Comparison of ENCODE assay signal across 9 cellular contexts in genomic region chrX:39819921-39820849, GRCh38.
A peak's percentile ranks its signal among the peaks of the same experiment; 100 is the strongest.
DNase-seq lines count a peak whose midpoint lies in the region; ATAC-seq and TF ChIP-seq lines count a peak whose summit lies in the region.
"Had no signal": no experiment of that assay in that cellular context is flagged by ENCODE, and none has a peak within 500 bp of the region (broad histone marks: within the 10 kb centered on the region; RNA-seq: fewer than 3 reads in every experiment).

No MANE protein-coding gene starts in this region.

- POLR2A ChIA-PET in naive thymus-derived CD4-positive, alpha-beta T cell (lab: Charles Lee) = no interaction called here

- CTCF ChIA-PET in naive thymus-derived CD4-positive, alpha-beta T cell (lab: Charles Lee) = no interaction called here

- H3K27me3 ChIP-seq in BLaER1 treated with 17β-estradiol and CSF1 and Interleukin-3, amounts not matched to agents 10 nM and 100 nM = peaks cover 39 to 66% (median 58%) of the 10 kb centered on the region in 11 experiments
- no peaks in the 10 kb centered on the region for H3K27me3 ChIP-seq in HUES64 (ENCODE audit: insufficient read depth, low read length)
- no peaks in the 10 kb centered on the region for H3K27me3 ChIP-seq in naive thymus-derived CD4-positive, alpha-beta T cell (ENCODE audit: control insufficient read depth in 2 of 2, insufficient read depth in 2 of 2, low read length in 2 of 2)

- H3K4me2 ChIP-seq in BLaER1 treated with 17β-estradiol and CSF1 and Interleukin-3, amounts not matched to agents 10 nM and 100 nM = peak overlapping the region in 10 of 11 experiments; percentile 45 to 83 (median 70); a peak in 15 of 22 replicates

- H3K27ac ChIP-seq in BLaER1 treated with 17β-estradiol and CSF1 and Interleukin-3, amounts not matched to agents 10 nM and 100 nM = no peak overlapping the region
- H3K27ac ChIP-seq in HUES64 (ENCODE audit: low read depth, low read length) = peak overlapping the region; percentile 81; the same call in 1 of the 2 replicates
- H3K27ac ChIP-seq in naive thymus-derived CD4-positive, alpha-beta T cell (ENCODE audit: low read depth, low read length) = no peak overlapping the region

- H4K20me1 ChIP-seq in BLaER1 treated with 17β-estradiol and CSF1 and Interleukin-3, amounts not matched to agents 10 nM and 100 nM = peaks cover 0 to 6% (median 0%) of the 10 kb centered on the region in 11 experiments; a peak in 2 of 22 replicates

- no peak overlapping the region for H3K9ac ChIP-seq in BLaER1 treated with 17β-estradiol and CSF1 and Interleukin-3, amounts not matched to agents 10 nM and 100 nM
- peak overlapping the region; percentile 63 for H3K9ac ChIP-seq in HUES64 (ENCODE audit: low read depth, low read length)

- 0 out of 22 replicates have a peak, but pooled peaks cover 0 to 4% (median 0%) of the 10 kb centered on the region in 11 experiments for H3K9me3 ChIP-seq in BLaER1 treated with 17β-estradiol and CSF1 and Interleukin-3, amounts not matched to agents 10 nM and 100 nM (replicated peaks in 1 of 11)
- H3K9me3 ChIP-seq in HUES64 (ENCODE audit: insufficient read depth, low read depth, low read length) = no peaks in the 10 kb centered on the region
- no peaks in the 10 kb centered on the region for H3K9me3 ChIP-seq in naive thymus-derived CD4-positive, alpha-beta T cell (ENCODE audit: control insufficient read depth in 2 of 3, low read length in 3 of 3)
- H3K9me3 ChIP-seq: adrenal gland had no signal

- no peak for ATAC-seq in naive thymus-derived CD4-positive, alpha-beta T cell

- 17% methylated on average over 24 of the region's 34 CpGs for WGBS in HUES64

- DNase-seq in chondrocyte (ENCODE audit: low spot score) (no peak), DMS114 treated with DMSO at 0.1 percent for 48 hours (lab: John Stamatoyannopoulos, UW; ENCODE audit: unreplicated experiment) (no peak), EL (no peak), CD14-positive monocyte (ENCODE audit: low spot score) (no peak), NOMO-1 (lab: John Stamatoyannopoulos, UW; ENCODE audit: unreplicated experiment in 2 of 2) (no peak)
- no peak for DNase-seq in naive thymus-derived CD4-positive, alpha-beta T cell

- TF ChIP-seq CTCF in chondrocyte (IDR thresholded peaks at IDR 0.05) (no peak), CD14-positive monocyte (IDR thresholded peaks at IDR 0.05) (no peak)

- H3K4me3 ChIP-seq in BLaER1 treated with 17β-estradiol and CSF1 and Interleukin-3, amounts not matched to agents 10 nM and 100 nM = peak overlapping the region in 5 of 10 experiments; percentile 34 to 56 (median 46); a peak in 10 of 20 replicates
- H3K4me3 ChIP-seq in HUES64 (ENCODE audit: low read length) = peak overlapping the region; percentile 51
- no peak overlapping the region for H3K4me3 ChIP-seq in naive thymus-derived CD4-positive, alpha-beta T cell (ENCODE audit: low read length)

- H3K36me3 ChIP-seq in BLaER1 treated with 17β-estradiol and CSF1 and Interleukin-3, amounts not matched to agents 10 nM and 100 nM = no peaks in the 10 kb centered on the region
- no peaks in the 10 kb centered on the region for H3K36me3 ChIP-seq in HUES64 (ENCODE audit: insufficient read depth, low read length)
- H3K36me3 ChIP-seq in naive thymus-derived CD4-positive, alpha-beta T cell (ENCODE audit: control insufficient read depth in 2 of 3, insufficient read depth in 3 of 3, low read length in 3 of 3) = no peaks in the 10 kb centered on the region
- H3K36me3 ChIP-seq: adrenal gland had no signal

- intact Hi-C loops in naive thymus-derived CD4-positive, alpha-beta T cell (cut with micrococcal nuclease) = loop anchor here (5.0 to 10.0 kb wide), 4 partner anchors 37 to 275 kb away; partner anchors contain the start of gene BCOR (in 1 of the 2)
- intact Hi-C loops in CD14-positive monocyte (cut with micrococcal nuclease) = loop anchor here in 1 of 2 donors (10.0 kb wide), 1 partner anchor 85 kb away; no protein-coding TSS in a partner anchor

- H3K9me3 Mint-ChIP-seq in chondrocyte (ENCODE audit: low read depth) (peaks cover 14% of the 10 kb centered on the region), CD14-positive monocyte (peaks cover 0 to 27% (median 10%) of the 10 kb centered on the region in 7 donors)
- peaks cover 0 to 5% (median 0%) of the 10 kb centered on the region in 11 donors for H3K9me3 Mint-ChIP-seq in naive thymus-derived CD4-positive, alpha-beta T cell

- H3K4me1 ChIP-seq in BLaER1 treated with 17β-estradiol and CSF1 and Interleukin-3, amounts not matched to agents 10 nM and 100 nM = peaks cover 33 to 54% (median 47%) of the 10 kb centered on the region in 10 experiments
- peaks cover 41% of the 10 kb centered on the region for H3K4me1 ChIP-seq in HUES64 (ENCODE audit: insufficient read depth, low read length)
- H3K4me1 ChIP-seq in naive thymus-derived CD4-positive, alpha-beta T cell (ENCODE audit: control insufficient read depth in 2 of 2, insufficient read depth in 2 of 2, low read length in 2 of 2) = no peaks in the 10 kb centered on the region
- H3K4me1 ChIP-seq: adrenal gland had no signal

- H3K27ac Mint-ChIP-seq in chondrocyte (ENCODE audit: unreplicated experiment) (no peak overlapping the region), CD14-positive monocyte (no peak overlapping the region)
- no peak overlapping the region for H3K27ac Mint-ChIP-seq in naive thymus-derived CD4-positive, alpha-beta T cell

- H3K27me3 Mint-ChIP-seq in chondrocyte (ENCODE audit: low read depth) (no peaks in the 10 kb centered on the region), CD14-positive monocyte (ENCODE audit: low read depth in 3 of 3) (peaks cover 21 to 58% (median 44%) of the 10 kb centered on the region in 3 donors)
- no peaks in the 10 kb centered on the region for H3K27me3 Mint-ChIP-seq in naive thymus-derived CD4-positive, alpha-beta T cell

- peaks cover 14% of the 10 kb centered on the region for H3K4me1 Mint-ChIP-seq in chondrocyte (ENCODE audit: low read depth)
- H3K4me1 Mint-ChIP-seq in naive thymus-derived CD4-positive, alpha-beta T cell = peaks cover 0 to 36% (median 7%) of the 10 kb centered on the region in 7 donors
- peaks cover 21% of the 10 kb centered on the region for H3K4me1 Mint-ChIP-seq in CD14-positive monocyte

- H3K4me3 Mint-ChIP-seq in chondrocyte (ENCODE audit: unreplicated experiment) = peak overlapping the region; percentile 55
- peak overlapping the region; percentile 2 to 76 (median 55) for H3K4me3 Mint-ChIP-seq in naive thymus-derived CD4-positive, alpha-beta T cell
- H3K4me3 Mint-ChIP-seq in CD14-positive monocyte = peak overlapping the region in 1 of 2 donors; percentile 67

- no peaks in the 10 kb centered on the region for H3K36me3 Mint-ChIP-seq in chondrocyte (ENCODE audit: low read depth)
- peaks cover 0 to 10% (median 0%) of the 10 kb centered on the region in 5 donors for H3K36me3 Mint-ChIP-seq in naive thymus-derived CD4-positive, alpha-beta T cell
- no peaks in the 10 kb centered on the region for H3K36me3 Mint-ChIP-seq in CD14-positive monocyte
